ENCODE assay signal across 19 cellular contexts in genomic region chr14:97274626-97275025, GRCh38.
"Had no signal": no experiment of that assay in that cellular context is flagged by ENCODE, and none has a peak within 500 bp of the region (broad histone marks: within the 10 kb centered on the region; RNA-seq: fewer than 3 reads in every experiment).

No MANE protein-coding gene starts in this region.

- H3K27ac Mint-ChIP-seq: mesothelial cell of epicardium had no signal

- ATAC-seq: gastrocnemius medialis, heart right ventricle, left cardiac atrium, left lung, left ventricle myocardium superior, lower lobe of right lung, mucosa of descending colon had no signal

- H3K27ac ChIP-seq: coronary artery, dorsolateral prefrontal cortex, esophagus squamous epithelium, gastrocnemius medialis, heart right ventricle, left lung, lower lobe of right lung had no signal

- DNase-seq: dermis blood vessel endothelial cell; dorsolateral prefrontal cortex; effector CD4-positive, alpha-beta T cell; effector memory CD4-positive, alpha-beta T cell; esophagus squamous epithelium; foreskin fibroblast; foreskin melanocyte; gastrocnemius medialis; glutamatergic neuron; heart right ventricle; hippocampal formation; left cardiac atrium; left lung; left ventricle myocardium superior; lower lobe of right lung; mesenchymal stem cell; mucosa of descending colon had no signal

- H3K4me3 Mint-ChIP-seq: mesothelial cell of epicardium had no signal

- H3K9me3 ChIP-seq: esophagus squamous epithelium, gastrocnemius medialis, heart right ventricle, left lung, lower lobe of right lung, mucosa of descending colon had no signal

- H3K27me3 ChIP-seq: gastrocnemius medialis had no signal

- H3K36me3 Mint-ChIP-seq: mesothelial cell of epicardium had no signal

- H3K4me3 ChIP-seq: coronary artery, dorsolateral prefrontal cortex, esophagus squamous epithelium, gastrocnemius medialis, heart right ventricle, left lung, lower lobe of right lung, mucosa of descending colon had no signal

- H3K9me3 Mint-ChIP-seq: mesothelial cell of epicardium had no signal

- H3K36me3 ChIP-seq: esophagus squamous epithelium, gastrocnemius medialis, heart right ventricle, left lung, lower lobe of right lung had no signal

- H3K4me1 Mint-ChIP-seq: mesothelial cell of epicardium had no signal

- H3K4me1 ChIP-seq: esophagus squamous epithelium, gastrocnemius medialis, heart right ventricle, left lung, lower lobe of right lung had no signal
